22 cellular contexts compared by ENCODE assay signal in genomic region chr3:192422321-192422997, GRCh38.
DNase-seq lines count a peak whose midpoint lies in the region; ATAC-seq, FAIRE-seq and TF ChIP-seq lines count a peak whose summit lies in the region.
"Had no signal": no experiment of that assay in that cellular context is flagged by ENCODE, and none has a peak within 500 bp of the region (broad histone marks: within the 10 kb centered on the region; RNA-seq: fewer than 3 reads in every experiment).

No MANE protein-coding gene starts in this region.

- FAIRE-seq in A549 (lab: Jason Lieb, UNC), result no peak
- FAIRE-seq: A204.1, GM18507 had no signal

- 0 out of 3 replicates have a peak overlapping the region, but pooled peaks have one; percentile 26 for H3K4me2 ChIP-seq in A549

- CTCF ChIA-PET in A549 (lab: Yijun Ruan, JAX) (interaction anchor here (0.6 to 3.7 kb wide), 6 partner anchors 8 to 1006 kb away, joined by 3 to 16 read pairs (median 3); no protein-coding TSS in a partner anchor), WTC11 (lab: Charles Lee) (interaction anchor here (0.8 to 2.7 kb wide), 21 partner anchors 7 to 528 kb away, joined by 3 to 22 read pairs (median 5); no protein-coding TSS in a partner anchor)

- POLR2A ChIA-PET in A549 (lab: Yijun Ruan, JAX) (no interaction called here), WTC11 (lab: Charles Lee) (interaction anchor here (0.7 kb wide), 1 partner anchor 13 kb away, joined by 3 read pairs; no protein-coding TSS in a partner anchor)

- peaks cover 42% of the 10 kb centered on the region for H3K4me1 Mint-ChIP-seq in WTC11
- H3K4me1 Mint-ChIP-seq: central memory CD8-positive, alpha-beta T cell; IgD-negative memory B cell; nephron had no signal

- no peak for TF ChIP-seq POLR2A in A549 (IDR thresholded peaks at IDR 0.05; ENCODE audit: low read length)

- H3K4me3 Mint-ChIP-seq in WTC11, result no peak overlapping the region
- H3K4me3 Mint-ChIP-seq: central memory CD8-positive, alpha-beta T cell; IgD-negative memory B cell; nephron had no signal

- WGBS in A549 (ENCODE audit: missing lambda C conversion rate), result 46% methylated on average over 2 of the region's 2 CpGs

- H3K27ac ChIP-seq in A549 (no peak overlapping the region), foreskin keratinocyte (no peak overlapping the region)
- H3K27ac ChIP-seq: C4-2B, psoas muscle, SJCRH30, thoracic aorta had no signal

- DNase-seq in A549 (ENCODE audit: low read depth in 1 of 2, low spot score in 1 of 2), result no peak
- peak; percentile 76 for DNase-seq in HT1080 (ENCODE audit: low read depth)
- DNase-seq in WTC11 (ENCODE audit: low spot score), result no peak
- peak in 1 of 2 donors; percentile 65 for DNase-seq in foreskin keratinocyte
- DNase-seq in ureter (ENCODE audit: low spot score), result no peak
- no peak for DNase-seq in hypothalamus (lab: John Stamatoyannopoulos, UW)
- DNase-seq in activated T-cell treated with anti-CD3 and anti-CD28 coated beads, Interleukin-2, amount 50 U/mL, for 48 hours, result no peak
- DNase-seq in SIG-M5 (lab: John Stamatoyannopoulos, UW), result no peak
- DNase-seq: H7; hippocampal formation; NCI-H187 treated with DMSO at 0.1 percent for 48 hours; NK-92 treated with Interleukin-12 subunit alpha and Interleukin-12 subunit beta, amount 100 ng/mL, for 24 hours; psoas muscle had no signal

- no peaks in the 10 kb centered on the region for H3K36me3 Mint-ChIP-seq in WTC11
- H3K36me3 Mint-ChIP-seq: IgD-negative memory B cell had no signal

- peaks cover 11% of the 10 kb centered on the region for H3K27me3 Mint-ChIP-seq in WTC11 (ENCODE audit: low read depth)
- H3K27me3 Mint-ChIP-seq: central memory CD8-positive, alpha-beta T cell; IgD-negative memory B cell had no signal

- no peak for TF ChIP-seq EP300 in A549 (IDR thresholded peaks at IDR 0.05)

- no peaks in the 10 kb centered on the region for H3K27me3 ChIP-seq in foreskin keratinocyte
- H3K27me3 ChIP-seq: SJCRH30 had no signal

- peaks cover 12% of the 10 kb centered on the region for H3K4me1 ChIP-seq in A549
- no peaks in the 10 kb centered on the region for H3K4me1 ChIP-seq in foreskin keratinocyte
- H3K4me1 ChIP-seq: psoas muscle, SJCRH30 had no signal

- no peak for TF ChIP-seq RAD21 in A549 (conservative IDR thresholded peaks at IDR 0.05 in 1 of 2, IDR thresholded peaks at IDR 0.05 in 1 of 2)

- H3K9me3 ChIP-seq in A549, result no peaks in the 10 kb centered on the region
- H3K9me3 ChIP-seq: psoas muscle, SJCRH30, thoracic aorta had no signal

- peaks cover 4% of the 10 kb centered on the region; the same call in 1 of the 2 replicates for H3K9me3 Mint-ChIP-seq in WTC11
- H3K9me3 Mint-ChIP-seq: central memory CD8-positive, alpha-beta T cell; nephron had no signal

- TF ChIP-seq CTCF in A549 (IDR thresholded peaks at IDR 0.05) (no peak), WTC11 (IDR thresholded peaks at IDR 0.05) (0 out of 2 replicates have a peak, but pooled peaks have one; percentile 15), foreskin keratinocyte (conservative IDR thresholded peaks at IDR 0.05) (no peak)

- H3K4me3 ChIP-seq in A549, result no peak overlapping the region
- H3K4me3 ChIP-seq: psoas muscle, SJCRH30, thoracic aorta had no signal

- no peak overlapping the region for H3K27ac Mint-ChIP-seq in WTC11
- H3K27ac Mint-ChIP-seq: nephron had no signal

- ATAC-seq in A549 (peak; percentile 52 to 62; a peak in 3 of 6 replicates), WTC11 (no peak), foreskin keratinocyte (peak; percentile 91)
- ATAC-seq: activated CD4-positive, CD25-positive, alpha-beta regulatory T cell treated with anti-CD3 and anti-CD28 coated beads, Interleukin-2, amount 50 U/mL, for 24 hours; psoas muscle had no signal

TF ChIP-seq in A549, 52 proteins besides CTCF, POLR2A, EP300 and RAD21 (continues in another document):
- TF ChIP-seq TP53 (CRISPR knock-in tag; IDR thresholded peaks at IDR 0.05) (no peak), TFCP2L1 (CRISPR knock-in tag; IDR thresholded peaks at IDR 0.05) (no peak), BHLHE40 (IDR thresholded peaks at IDR 0.05; ENCODE audit: low read depth, low read length) (no peak), KDM1A (IDR thresholded peaks at IDR 0.05; ENCODE audit: low read depth) (no peak), E2F6 (IDR thresholded peaks at IDR 0.05; ENCODE audit: borderline replicate concordance, low read depth) (no peak), FOSL2 (IDR thresholded peaks at IDR 0.05) (no peak), FOSL2 (CRISPR knock-in tag; IDR thresholded peaks at IDR 0.05) (no peak), USF2 (IDR thresholded peaks at IDR 0.05) (no peak), POLR2AphosphoS2 (conservative IDR thresholded peaks at IDR 0.05; ENCODE audit: low read length) (no peak), HES2 (IDR thresholded peaks at IDR 0.05) (no peak), RNF2 (IDR thresholded peaks at IDR 0.05; ENCODE audit: borderline replicate concordance, low read depth) (no peak), JUN (IDR thresholded peaks at IDR 0.05) (no peak), GATA3 (IDR thresholded peaks at IDR 0.05; ENCODE audit: borderline replicate concordance) (no peak), CHD4 (IDR thresholded peaks at IDR 0.05; ENCODE audit: borderline replicate concordance) (no peak), HOXB5 (CRISPR knock-in tag; IDR thresholded peaks at IDR 0.05) (no peak), RARB (CRISPR knock-in tag; IDR thresholded peaks at IDR 0.05) (no peak)

TF ChIP-seq in WTC11, 78 proteins besides CTCF, POLR2A, EP300 and RAD21 (continues in another document):
- no peak for TF ChIP-seq ETV6 (CRISPR knock-in tag; IDR thresholded peaks at IDR 0.05)
- TF ChIP-seq USF2 (CRISPR knock-in tag; IDR thresholded peaks at IDR 0.05), result no peak
- TF ChIP-seq GABPB1 (CRISPR knock-in tag; IDR thresholded peaks at IDR 0.05), result no peak
- no peak for TF ChIP-seq ZNF281 (CRISPR knock-in tag; IDR thresholded peaks at IDR 0.05)
- no peak for TF ChIP-seq TEAD1 (CRISPR knock-in tag; IDR thresholded peaks at IDR 0.05)
- TF ChIP-seq IRF2 (CRISPR knock-in tag; IDR thresholded peaks at IDR 0.05; ENCODE audit: borderline replicate concordance, low read depth), result no peak
- TF ChIP-seq MXD4 (CRISPR knock-in tag; IDR thresholded peaks at IDR 0.05; ENCODE audit: borderline replicate concordance), result no peak
- TF ChIP-seq ZBTB21 (CRISPR knock-in tag; IDR thresholded peaks at IDR 0.05; ENCODE audit: borderline replicate concordance), result no peak
- TF ChIP-seq SMAD4 (CRISPR knock-in tag; IDR thresholded peaks at IDR 0.05), result no peak
- no peak for TF ChIP-seq IRF1 (CRISPR knock-in tag; IDR thresholded peaks at IDR 0.05)
- no peak for TF ChIP-seq ATF3 (CRISPR knock-in tag; conservative IDR thresholded peaks at IDR 0.05)
- TF ChIP-seq MLX (CRISPR knock-in tag; IDR thresholded peaks at IDR 0.05), result no peak
- no peak for TF ChIP-seq CBFB (CRISPR knock-in tag; IDR thresholded peaks at IDR 0.05; ENCODE audit: low read depth)
- TF ChIP-seq HMGA2 (CRISPR knock-in tag; IDR thresholded peaks at IDR 0.05), result no peak
- TF ChIP-seq ZNF121 (CRISPR knock-in tag; IDR thresholded peaks at IDR 0.05), result no peak

Comparison
In these comparisons a context has a peak if more than half of its experiments do, and no peak if none do; other contexts are left out.
1. Of the 8 proteins assayed by ChIP-seq in both WTC11 and A549: peak only in WTC11: CTCF; only in A549: none; in both: none; in neither: 7.